ENCODE assay signal across 8 cellular contexts in genomic region chr4:52861879-52862604, GRCh38. TPM values are rescaled to one million over a fixed set of nuclear protein-coding genes. Genes with fewer than 3 reads are reported as not detected.
DNase-seq lines count a peak whose midpoint lies in the region; ATAC-seq and TF ChIP-seq lines count a peak whose summit lies in the region.

A gene with protein sequence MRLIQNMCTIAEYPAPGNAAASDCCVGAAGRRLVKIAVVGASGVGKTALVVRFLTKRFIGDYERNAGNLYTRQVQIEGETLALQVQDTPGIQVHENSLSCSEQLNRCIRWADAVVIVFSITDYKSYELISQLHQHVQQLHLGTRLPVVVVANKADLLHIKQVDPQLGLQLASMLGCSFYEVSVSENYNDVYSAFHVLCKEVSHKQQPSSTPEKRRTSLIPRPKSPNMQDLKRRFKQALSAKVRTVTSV (plus strand): TSS chr4:52862317. CDS start chr4:52862508, 191 bp downstream.

- intact Hi-C loops in dorsolateral prefrontal cortex (cut with DNase I) (loop anchor here (5.0 kb wide), 1 partner anchor 150 kb away; no protein-coding TSS in a partner anchor), lower lobe of right lung (cut with DNase I) (no loop called here)

- POLR2A ChIA-PET in AG04449 (lab: Yijun Ruan, JAX), result no interaction called here

- CTCF ChIA-PET in AG04449 (lab: Yijun Ruan, JAX), result interaction anchor here (1.1 to 1.2 kb wide), 2 partner anchors 23 to 47 kb away, joined by 3 read pairs; no protein-coding TSS in a partner anchor

- peaks cover 24% of the 10 kb centered on the region for H3K4me1 ChIP-seq in lower lobe of right lung

- H3K27me3 ChIP-seq in dorsolateral prefrontal cortex (no peaks in the 10 kb centered on the region), lower lobe of right lung (ENCODE audit: low read depth) (peaks cover 10% of the 10 kb centered on the region)

- no peaks in the 10 kb centered on the region for H3K36me3 ChIP-seq in lower lobe of right lung

- DNase-seq in AG04449 (ENCODE audit: low read depth, low spot score), result no peak
- DNase-seq in NCI-H345 (lab: John Stamatoyannopoulos, UW), result peak; percentile 89
- peak; percentile 82 to 86 for DNase-seq in activated CD4-positive, alpha-beta T cell treated with anti-CD3 and anti-CD28 coated beads, Interleukin-2, amount 50 U/mL, for 48 hours
- DNase-seq in dorsolateral prefrontal cortex, result peak; percentile 73 to 93 (median 84)
- DNase-seq in lower lobe of right lung, result peak; percentile 84
- peak; percentile 79 to 87 for DNase-seq in stimulated activated CD4-positive, alpha-beta T cell treated with anti-CD3 and anti-CD28 coated beads, Interleukin-4, amount 100 ng/mL, for 4 hours

- no peaks in the 10 kb centered on the region for H3K9me3 ChIP-seq in lower lobe of right lung

- peak within 1 kb of the TSS in 56 of 59 donors; percentile 21 to 90 (median 78) for H3K27ac ChIP-seq in dorsolateral prefrontal cortex
- peak within 1 kb of the TSS; percentile 13 for H3K27ac ChIP-seq in lower lobe of right lung

- no peak for TF ChIP-seq CTCF in AG04449 (IDR thresholded peaks at IDR 0.05; ENCODE audit: insufficient read depth, low read length, missing control alignments)
- peak in 38 of 56 donors; percentile 8 to 60 (median 38) for TF ChIP-seq CTCF in dorsolateral prefrontal cortex (IDR thresholded peaks at IDR 0.05 in 54 of 56, conservative IDR thresholded peaks at IDR 0.05 in 2 of 56; ENCODE audit: low read depth in 1 of 56, partially characterized antibody in 56 of 56)
- peak; percentile 48 for TF ChIP-seq CTCF in lower lobe of right lung (IDR thresholded peaks at IDR 0.05)

- H3K4me3 ChIP-seq in AG04449 (ENCODE audit: low read depth, low read length), result peak within 1 kb of the TSS; percentile 73
- peak within 1 kb of the TSS; percentile 54 to 86 (median 74) for H3K4me3 ChIP-seq in dorsolateral prefrontal cortex
- peak within 1 kb of the TSS; percentile 69 for H3K4me3 ChIP-seq in lower lobe of right lung

- peak; percentile 81 for ATAC-seq in GM18870 (IDR thresholded peaks at IDR 0.05; ENCODE audit: unreplicated experiment)
- peak; percentile 98 for ATAC-seq in HG03108 (IDR thresholded peaks at IDR 0.05; ENCODE audit: unreplicated experiment)
- ATAC-seq in lower lobe of right lung, result peak; percentile 98 to 99

RNA-seq across cellular contexts. Expression of the gene that starts here (rescaled TPM):
- total RNA-seq in dorsolateral prefrontal cortex (10 to 100 TPM in 103 of 120 experiments, 1 to 10 TPM in 17; 4.6 to 31.0 (median 16.9) TPM), lower lobe of right lung (0.41 TPM)

Comparison
In these comparisons a context has a peak if more than half of its experiments do, and no peak if none do; other contexts are left out.
1. Peak in DNase-seq, ATAC-seq, H3K4me3 ChIP-seq and H3K27ac ChIP-seq in lower lobe of right lung; RNA of the gene not detected or under 1 TPM.